14 cellular contexts compared by ENCODE assay signal in genomic region chr13:110245421-110245899, GRCh38.
DNase-seq lines count a peak whose midpoint lies in the region; ATAC-seq and TF ChIP-seq lines count a peak whose summit lies in the region.
"Had no signal": no experiment of that assay in that cellular context is flagged by ENCODE, and none has a peak within 500 bp of the region (broad histone marks: within the 10 kb centered on the region; RNA-seq: fewer than 3 reads in every experiment).

No MANE protein-coding gene starts in this region.

- no peak overlapping the region for H3K4me2 ChIP-seq in parathyroid adenoma (ENCODE audit: low read length)
- H3K4me2 ChIP-seq: GM23338 had no signal

- DNase-seq in heart left ventricle: peak in 1 of 5 donors; percentile 16
- no peak for DNase-seq in cardiac septum (ENCODE audit: low spot score)
- DNase-seq in esophagus muscularis mucosa (ENCODE audit: extremely low spot score): peak; percentile 90
- DNase-seq in aorta: no peak
- no peak for DNase-seq in D341Med (ENCODE audit: low spot score)
- DNase-seq: erythroblast, mesendoderm, NCI-H1105 treated with DMSO at 0.1 percent for 48 hours, pancreas had no signal

- no peak for ATAC-seq in heart left ventricle
- no peak for ATAC-seq in aorta (ENCODE audit: low FRiP score)
- no peak for ATAC-seq in GM19035 (IDR thresholded peaks at IDR 0.05; ENCODE audit: unreplicated experiment)
- no peak for ATAC-seq in GM21737 (IDR thresholded peaks at IDR 0.05; ENCODE audit: unreplicated experiment)
- ATAC-seq: GM23338, pancreas had no signal

- H3K9ac ChIP-seq in parathyroid adenoma: no peak overlapping the region

- H3K27ac ChIP-seq in heart left ventricle (peak overlapping the region in 9 of 12 donors; percentile 33 to 84 (median 70)), esophagus muscularis mucosa (replicated peaks in 1 of 4) (peak overlapping the region; percentile 84 to 88 (median 86)), parathyroid adenoma (peak overlapping the region; percentile 19), aorta (ENCODE audit: low read depth in 1 of 2, low read length in 2 of 2) (peak overlapping the region; percentile 74 to 75)
- H3K27ac ChIP-seq: pancreas, SK-N-MC had no signal

- peaks cover 0 to 19% (median 0%) of the 10 kb centered on the region in 9 donors for H3K36me3 ChIP-seq in heart left ventricle
- H3K36me3 ChIP-seq in esophagus muscularis mucosa: peaks cover 0 to 15% (median 11%) of the 10 kb centered on the region in 4 donors
- H3K36me3 ChIP-seq in parathyroid adenoma (ENCODE audit: control insufficient read depth, insufficient read depth, low read length): no peaks in the 10 kb centered on the region
- no peaks in the 10 kb centered on the region for H3K36me3 ChIP-seq in aorta (ENCODE audit: control insufficient read depth in 1 of 2, insufficient read depth in 2 of 2, low read length in 1 of 2)
- H3K36me3 ChIP-seq: pancreas had no signal

- H3K27me3 ChIP-seq in heart left ventricle (no peaks in the 10 kb centered on the region), esophagus muscularis mucosa (no peaks in the 10 kb centered on the region), parathyroid adenoma (ENCODE audit: control insufficient read depth, insufficient read depth, low read length) (no peaks in the 10 kb centered on the region), aorta (ENCODE audit: control insufficient read depth in 1 of 2, insufficient read depth in 2 of 2, low read length in 1 of 2) (no peaks in the 10 kb centered on the region)
- H3K27me3 ChIP-seq: pancreas had no signal

- no peak overlapping the region for H2AFZ ChIP-seq in parathyroid adenoma
- H2AFZ ChIP-seq: GM23338 had no signal

- H3K4me3 ChIP-seq in heart left ventricle: no peak overlapping the region
- H3K4me3 ChIP-seq in esophagus muscularis mucosa: no peak overlapping the region
- H3K4me3 ChIP-seq in parathyroid adenoma (ENCODE audit: low read depth, low read length): no peak overlapping the region
- H3K4me3 ChIP-seq in aorta (ENCODE audit: low read length in 2 of 2): no peak overlapping the region
- H3K4me3 ChIP-seq: GM23338, pancreas, SK-N-MC had no signal

- TF ChIP-seq POLR2A in heart left ventricle (IDR thresholded peaks at IDR 0.05): no peak
- no peak for TF ChIP-seq POLR2A in esophagus muscularis mucosa (IDR thresholded peaks at IDR 0.05; ENCODE audit: low read depth)

- no peak for TF ChIP-seq CTCF in heart left ventricle (IDR thresholded peaks at IDR 0.05)
- no peak for TF ChIP-seq CTCF in esophagus muscularis mucosa (IDR thresholded peaks at IDR 0.05)
- no peak for TF ChIP-seq CTCF in parathyroid adenoma (IDR thresholded peaks at IDR 0.05)

- H3K79me2 ChIP-seq in parathyroid adenoma: no peaks in the 10 kb centered on the region

- 53 to 71% (median 59%) methylated on average over 7 of the region's 7 CpGs for WGBS in heart left ventricle, 4 donors
- WGBS in esophagus muscularis mucosa: 73% methylated on average over 7 of the region's 7 CpGs
- WGBS in aorta, 2 donors: 46 to 51% methylated on average over 7 of the region's 7 CpGs

- intact Hi-C loops in heart left ventricle (cut with DNase I) (loop anchor here in 3 of 10 donors (5.0 to 10.0 kb wide), 3 partner anchors 59 to 67 kb away; partner anchors contain the start of genes COL4A1 (in 2 of the 3) and COL4A2 (in 2 of the 3)), cardiac septum (cut with DNase I) (no loop called here), esophagus muscularis mucosa (cut with DNase I) (loop anchor here (5.0 kb wide), 1 partner anchor 57 kb away; no protein-coding TSS in a partner anchor), aorta (cut with DNase I) (loop anchor here (5.0 to 10.0 kb wide), 2 partner anchors 169 to 172 kb away; no protein-coding TSS in a partner anchor)

- no peak for TF ChIP-seq EP300 in esophagus muscularis mucosa (IDR thresholded peaks at IDR 0.05)

- H3K9me3 ChIP-seq in heart left ventricle (no peaks in the 10 kb centered on the region), esophagus muscularis mucosa (no peaks in the 10 kb centered on the region), parathyroid adenoma (ENCODE audit: control insufficient read depth, low read length) (no peaks in the 10 kb centered on the region), aorta (ENCODE audit: control insufficient read depth, low read length) (no peaks in the 10 kb centered on the region)
- H3K9me3 ChIP-seq: pancreas had no signal

- H3K4me1 ChIP-seq in heart left ventricle: peaks cover 10 to 98% (median 82%) of the 10 kb centered on the region in 12 donors
- peaks cover 82 to 92% (median 87%) of the 10 kb centered on the region in 4 donors for H3K4me1 ChIP-seq in esophagus muscularis mucosa
- no peaks in the 10 kb centered on the region for H3K4me1 ChIP-seq in parathyroid adenoma
- peaks cover 3 to 14% of the 10 kb centered on the region in 2 donors for H3K4me1 ChIP-seq in aorta (ENCODE audit: control insufficient read depth in 1 of 2, insufficient read depth in 2 of 2, low read length in 2 of 2)

Comparison
In these comparisons a context has a peak if more than half of its experiments do, and no peak if none do; other contexts are left out.
1. H3K27ac ChIP-seq: peak in every context shown above with its lines; median percentile 86 in esophagus muscularis mucosa; 74 in aorta; 70 in heart left ventricle; 19 in parathyroid adenoma.